ENCODE assay signal across 8 cellular contexts in the genomic region with DNA sequence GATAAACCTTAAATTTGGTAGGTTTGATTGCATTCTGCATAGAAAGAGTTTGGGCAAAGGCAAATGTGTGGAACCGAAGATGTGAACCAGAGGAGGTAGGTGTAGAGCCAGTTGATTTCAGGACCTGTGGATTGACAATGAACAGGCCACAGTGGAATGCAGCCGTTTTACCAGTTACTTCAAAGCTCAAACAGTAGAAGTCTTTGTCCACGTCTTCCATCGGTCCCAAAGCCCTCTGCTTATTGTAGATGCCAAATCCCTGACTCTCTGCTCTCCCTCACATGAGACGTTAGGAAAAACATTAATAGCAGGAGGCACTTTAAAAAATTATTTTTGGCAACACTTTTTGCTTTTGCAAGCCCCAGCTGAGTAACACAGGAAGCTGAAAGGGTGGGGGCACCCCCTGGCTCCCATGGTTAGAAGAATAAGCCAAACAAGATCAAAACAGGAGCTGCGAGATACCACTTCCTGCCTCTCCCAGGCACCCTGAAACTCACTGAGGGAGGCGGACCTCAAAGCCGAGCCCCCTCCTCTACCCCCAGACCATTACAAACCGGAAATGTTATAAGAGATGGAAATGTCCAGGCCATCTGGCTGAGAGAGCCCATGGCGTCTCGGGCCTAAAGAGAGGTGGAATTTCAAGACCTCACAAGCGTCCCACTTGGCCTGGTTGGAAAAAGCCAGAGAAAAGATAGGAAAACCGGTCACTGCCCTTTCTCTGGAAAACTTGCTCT.
DNase-seq lines count a peak whose midpoint lies in the region; ATAC-seq and TF ChIP-seq lines count a peak whose summit lies in the region.

No MANE protein-coding gene starts in this region.

- no peak for TF ChIP-seq CTCF in astrocyte of the spinal cord (IDR thresholded peaks at IDR 0.05; ENCODE audit: low read depth, low read length)

- in situ Hi-C loops in astrocyte of the spinal cord (cut with HindIII; ENCODE audit: low sequenced_read_pairs): no loop called here

- no peak overlapping the region for H3K4me3 ChIP-seq in astrocyte of the spinal cord (ENCODE audit: low read depth, low read length)

- DNase-seq in T-helper 1 cell (peak; percentile 31 to 89 (median 51)), astrocyte of the spinal cord (ENCODE audit: low read depth, low spot score) (peak; percentile 97), kidney tubule cell (ENCODE audit: low spot score) (peak; percentile 38), NCI-H2196 (lab: John Stamatoyannopoulos, UW; ENCODE audit: unreplicated experiment) (no peak), NCI-H2029 treated with DMSO at 0.1 percent for 48 hours (lab: John Stamatoyannopoulos, UW) (no peak)
- DNase-seq in stimulated activated CD4-positive, alpha-beta T cell treated with anti-CD3 and anti-CD28 coated beads, TNF-alpha, amount 100 ng/mL, for 1 hour (ENCODE audit: low read depth in 3 of 3, low spot score in 1 of 3): peak in 2 of 3 donors; percentile 46 to 53

- ATAC-seq in GM18909 (IDR thresholded peaks at IDR 0.05; ENCODE audit: poor library complexity, unreplicated experiment) (peak; percentile 79), HG03108 (IDR thresholded peaks at IDR 0.05; ENCODE audit: unreplicated experiment) (peak; percentile 89)

Comparison
In these comparisons a context has a peak if more than half of its experiments do, and no peak if none do; other contexts are left out.
1. DNase-seq: peak in T-helper 1 cell (5 of 5), astrocyte of the spinal cord (single experiment), kidney tubule cell (single experiment) and stimulated activated CD4-positive, alpha-beta T cell treated with anti-CD3 and anti-CD28 coated beads, TNF-alpha, amount 100 ng/mL, for 1 hour (2 of 3); none in NCI-H2196 (single experiment) and NCI-H2029 treated with DMSO at 0.1 percent for 48 hours (single experiment).